ENCODE assay signal across 21 cellular contexts in the genomic region with DNA sequence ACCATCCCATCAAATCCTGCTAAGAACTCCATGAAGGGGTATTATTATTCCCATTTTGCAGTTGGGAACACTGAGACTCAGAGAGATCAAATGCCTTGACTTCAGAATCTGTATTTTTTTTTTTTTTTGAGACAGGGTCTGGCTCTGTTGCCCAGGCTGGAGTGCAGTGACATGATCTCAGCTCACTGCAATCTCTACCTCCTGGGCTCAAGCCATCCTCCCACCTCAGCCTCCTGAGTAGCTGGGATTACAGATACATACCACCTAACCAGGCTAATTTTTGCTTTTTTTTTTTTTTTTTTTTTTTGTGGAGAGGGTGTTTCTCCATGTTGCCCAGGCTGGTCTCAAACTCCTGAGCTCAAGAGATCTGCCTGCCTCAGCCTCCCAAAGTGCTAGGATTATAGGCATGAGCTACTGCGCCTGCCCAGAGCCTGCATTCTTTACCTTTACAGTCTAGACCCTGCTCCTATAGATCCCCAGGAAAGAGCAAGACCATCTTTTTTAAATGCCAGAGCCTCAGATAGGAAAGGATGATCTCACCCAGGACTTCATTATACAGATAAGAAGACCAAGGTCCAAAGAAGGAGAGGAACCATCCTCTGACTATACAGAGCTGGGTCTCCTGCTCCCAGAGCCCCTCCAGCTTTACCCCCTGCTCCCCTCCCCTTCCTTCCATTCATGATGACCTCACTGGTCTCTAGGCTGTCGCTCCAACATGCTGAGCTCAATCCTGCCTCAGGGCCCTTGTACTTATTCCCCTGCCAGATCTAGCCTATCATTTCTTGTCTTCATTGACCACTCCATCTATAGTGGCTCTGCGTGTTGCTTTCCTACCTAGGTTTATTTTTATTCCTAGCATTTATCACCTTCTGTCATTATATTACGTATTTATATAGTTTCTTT.
"Had no signal": no experiment of that assay in that cellular context is flagged by ENCODE, and none has a peak within 500 bp of the region (broad histone marks: within the 10 kb centered on the region; RNA-seq: fewer than 3 reads in every experiment).

No MANE protein-coding gene starts in this region.

- H3K4me3 Mint-ChIP-seq: endodermal cell; immature natural killer cell; naive B cell; stimulated activated memory B cell treated with anti-CD40 and anti-IgM and Interleukin-4, amounts not matched to agents 10 μg/mL and 1 μg/mL and 100 μg/mL, for 72 hours; stimulated activated naive CD8-positive, alpha-beta T cell treated with anti-CD3 and anti-CD28 coated beads, Interleukin-15, Interleukin-2, amounts not matched to agents 100 ng/mL and 50 ng/mL, for 24 hours had no signal

- H3K27ac Mint-ChIP-seq: endodermal cell; naive B cell; stimulated activated memory B cell treated with anti-CD40 and anti-IgM and Interleukin-4, amounts not matched to agents 10 μg/mL and 1 μg/mL and 100 μg/mL, for 72 hours; stimulated activated naive CD8-positive, alpha-beta T cell treated with anti-CD3 and anti-CD28 coated beads, Interleukin-15, Interleukin-2, amounts not matched to agents 100 ng/mL and 50 ng/mL, for 24 hours had no signal

- H3K27ac ChIP-seq: coronary artery, foreskin keratinocyte, right atrium auricular region, tibial artery, upper lobe of left lung, vagina had no signal

- H3K4me1 ChIP-seq: right atrium auricular region had no signal

- DNase-seq: effector CD4-positive, alpha-beta T cell; endodermal cell; erythroblast; foreskin keratinocyte; immature natural killer cell; left colon; left ventricle myocardium superior; mesendoderm; naive B cell; stimulated activated CD4-positive, alpha-beta T cell treated with anti-CD3 and anti-CD28 coated beads, Interleukin-15, amount 100 ng/mL, for 24 hours; stimulated activated CD4-positive, alpha-beta T cell treated with anti-CD3 and anti-CD28 coated beads, Interleukin-1b, Interleukin-23, amount 100 ng/mL, for 48 hours; stimulated activated CD4-positive, alpha-beta T cell treated with anti-CD3 and anti-CD28 coated beads, Interleukin-4, amount 100 ng/mL, for 24 hours; tibial artery; upper lobe of left lung had no signal

- H3K27me3 ChIP-seq: foreskin keratinocyte, right atrium auricular region, tibial artery, upper lobe of left lung, vagina had no signal

- H3K36me3 ChIP-seq: right atrium auricular region, tibial artery, upper lobe of left lung, vagina had no signal

- H3K9me3 ChIP-seq: right atrium auricular region, tibial artery, upper lobe of left lung, vagina had no signal

- H3K4me3 ChIP-seq: coronary artery, lung, right atrium auricular region, tibial artery, upper lobe of left lung, vagina had no signal

- FAIRE-seq: endothelial cell of umbilical vein had no signal

- ATAC-seq: foreskin keratinocyte; left colon; left ventricle myocardium superior; stimulated activated memory B cell treated with anti-CD40 and anti-IgM and Interleukin-4, amounts not matched to agents 10 μg/mL and 1 μg/mL and 100 μg/mL, for 72 hours had no signal

- H3K4me1 Mint-ChIP-seq: endodermal cell; immature natural killer cell; naive B cell; stimulated activated memory B cell treated with anti-CD40 and anti-IgM and Interleukin-4, amounts not matched to agents 10 μg/mL and 1 μg/mL and 100 μg/mL, for 72 hours had no signal
